Comparison of ENCODE assay signal across 10 cellular contexts in genomic region chr2:216002274-216002673, GRCh38. TPM values are rescaled to one million over a fixed set of nuclear protein-coding genes. Genes with fewer than 3 reads are reported as not detected.
A peak's percentile ranks its signal among the peaks of the same experiment; 100 is the strongest.
DNase-seq lines count a peak whose midpoint lies in the region; ATAC-seq and TF ChIP-seq lines count a peak whose summit lies in the region.
"Had no signal": no experiment of that assay in that cellular context is flagged by ENCODE, and none has a peak within 500 bp of the region (broad histone marks: within the 10 kb centered on the region; RNA-seq: fewer than 3 reads in every experiment).

No MANE protein-coding gene starts in this region.

- H3K27me3 Mint-ChIP-seq in MCF 10A (ENCODE audit: insufficient read depth, unreplicated experiment) (no peaks in the 10 kb centered on the region), activated B cell treated with CpG ODN at 0.5 μM for 24 hours (no peaks in the 10 kb centered on the region)

- CTCF ChIA-PET in MCF 10A (lab: Yijun Ruan, JAX) (interaction anchor here (0.7 kb wide), 1 partner anchor 22 kb away, joined by 3 read pairs; no protein-coding TSS in a partner anchor), activated B cell treated with CpG ODN at 0.5 μM for 24 hours (lab: Charles Lee) (no interaction called here)

- no peak for TF ChIP-seq CTCF in breast epithelium (IDR thresholded peaks at IDR 0.05)
- TF ChIP-seq CTCF in MCF 10A (IDR thresholded peaks at IDR 0.05; ENCODE audit: unreplicated experiment) = no peak
- TF ChIP-seq CTCF in activated B cell treated with CpG ODN at 0.5 μM for 24 hours (IDR thresholded peaks at IDR 0.05) = no peak

- TF ChIP-seq POLR2A in breast epithelium (IDR thresholded peaks at IDR 0.05) = no peak

- H3K4me3 ChIP-seq in breast epithelium (no peak overlapping the region), subcutaneous abdominal adipose tissue (ENCODE audit: low read depth in 1 of 5, low read length in 5 of 5) (no peak overlapping the region)

- BruUV-seq in MCF 10A (replicated peaks; lab: Mats Ljungman, UMichigan) = no TSS peak

- DNase-seq in breast epithelium (ENCODE audit: low spot score in 2 of 2) (no peak), MCF 10A (ENCODE audit: unreplicated experiment) (no peak), activated B cell treated with CpG ODN at 0.5 μM for 24 hours (no peak), left colon (no peak), islet precursor cell (no peak), NAMALWA (ENCODE audit: low spot score) (no peak), cortex of kidney (lab: John Stamatoyannopoulos, UW) (no peak)
- DNase-seq: NCI-H2029, NCI-H774 had no signal

- POLR2A ChIA-PET in MCF 10A (lab: Yijun Ruan, JAX) = interaction anchor here (0.8 to 1.0 kb wide), 2 partner anchors 10 to 17 kb away, joined by 3 read pairs; no protein-coding TSS in a partner anchor
- POLR2A ChIA-PET in activated B cell treated with CpG ODN at 0.5 μM for 24 hours (lab: Charles Lee) = no interaction called here

- intact Hi-C loops in breast epithelium (cut with DNase I; ENCODE audit: low total_unique reads) = no loop called here
- intact Hi-C loops in MCF 10A (cut with micrococcal nuclease) = no loop called here
- intact Hi-C loops in activated B cell treated with CpG ODN at 0.5 μM for 24 hours (cut with micrococcal nuclease) = no loop called here
- intact Hi-C loops in left colon (cut with DNase I, micrococcal nuclease) = no loop called here

- peak overlapping the region; percentile 69 to 71 for H3K27ac ChIP-seq in breast epithelium
- peak overlapping the region; percentile 43 for H3K27ac ChIP-seq in subcutaneous abdominal adipose tissue (ENCODE audit: low read depth, low read length)

- H3K4me1 Mint-ChIP-seq in MCF 10A (ENCODE audit: insufficient read depth, unreplicated experiment) (peaks cover 35% of the 10 kb centered on the region), activated B cell treated with CpG ODN at 0.5 μM for 24 hours (peaks cover 46% of the 10 kb centered on the region)

- H3K4me3 Mint-ChIP-seq in MCF 10A (ENCODE audit: unreplicated experiment) (no peak overlapping the region), activated B cell treated with CpG ODN at 0.5 μM for 24 hours (no peak overlapping the region)

- H3K4me1 ChIP-seq in breast epithelium (peaks cover 0 to 11% of the 10 kb centered on the region in 2 donors), subcutaneous abdominal adipose tissue (ENCODE audit: control insufficient read depth in 5 of 5, insufficient read depth in 5 of 5, low read length in 5 of 5) (peaks cover 0 to 14% (median 6%) of the 10 kb centered on the region in 5 donors)

- H3K27ac Mint-ChIP-seq in MCF 10A (ENCODE audit: low read depth, unreplicated experiment) (no peak overlapping the region), activated B cell treated with CpG ODN at 0.5 μM for 24 hours (peak overlapping the region; percentile 12)

- H3K9ac ChIP-seq in subcutaneous abdominal adipose tissue (ENCODE audit: low read length in 5 of 5) = peak overlapping the region in 1 of 5 donors; percentile 49

- no peak for ATAC-seq in activated B cell treated with CpG ODN at 0.5 μM for 24 hours (ENCODE audit: low read depth)
- peak; percentile 49 for ATAC-seq in left colon

- H3K36me3 ChIP-seq in breast epithelium (no peaks in the 10 kb centered on the region), subcutaneous abdominal adipose tissue (ENCODE audit: control insufficient read depth in 5 of 5, insufficient read depth in 5 of 5, low read length in 5 of 5) (peaks cover 3 to 22% (median 17%) of the 10 kb centered on the region in 5 donors)

- H3K9me3 ChIP-seq in breast epithelium (no peaks in the 10 kb centered on the region), subcutaneous abdominal adipose tissue (ENCODE audit: control insufficient read depth in 5 of 5, low read length in 5 of 5) (no peaks in the 10 kb centered on the region)

- no peaks in the 10 kb centered on the region for H3K9me3 Mint-ChIP-seq in MCF 10A (ENCODE audit: unreplicated experiment)
- H3K9me3 Mint-ChIP-seq in activated B cell treated with CpG ODN at 0.5 μM for 24 hours = no peaks in the 10 kb centered on the region

- H3K36me3 Mint-ChIP-seq in MCF 10A (ENCODE audit: insufficient read depth, unreplicated experiment) (peaks cover 7% of the 10 kb centered on the region), activated B cell treated with CpG ODN at 0.5 μM for 24 hours (ENCODE audit: low read depth) (peaks cover 4% of the 10 kb centered on the region)

- no peaks in the 10 kb centered on the region for H3K27me3 ChIP-seq in breast epithelium
- no peaks in the 10 kb centered on the region for H3K27me3 ChIP-seq in subcutaneous abdominal adipose tissue (ENCODE audit: control insufficient read depth in 5 of 5, insufficient read depth in 4 of 5, low read length in 5 of 5)

RNA-seq across cellular contexts. Expression of gene MREG, which starts 11.1 kb away (rescaled TPM):
- total RNA-seq in breast epithelium = 10 to 100 TPM in 2 of 3 donors, 1 to 10 TPM in 1; 3.8 to 30.1 (median 16.1) TPM
- 6.8 and 10.4 TPM in 2 replicates for total RNA-seq in MCF 10A (2022)
- total RNA-seq in activated B cell treated with CpG ODN at 0.5 μM for 24 hours = 16.2 and 16.6 TPM in 2 replicates
- total RNA-seq in left colon = 10 to 100 TPM in 1 of 2 donors, 1 to 10 TPM in 1; 8.9 to 12.4 TPM
